ENCODE assay signal across 1 cellular context in the genomic region with DNA sequence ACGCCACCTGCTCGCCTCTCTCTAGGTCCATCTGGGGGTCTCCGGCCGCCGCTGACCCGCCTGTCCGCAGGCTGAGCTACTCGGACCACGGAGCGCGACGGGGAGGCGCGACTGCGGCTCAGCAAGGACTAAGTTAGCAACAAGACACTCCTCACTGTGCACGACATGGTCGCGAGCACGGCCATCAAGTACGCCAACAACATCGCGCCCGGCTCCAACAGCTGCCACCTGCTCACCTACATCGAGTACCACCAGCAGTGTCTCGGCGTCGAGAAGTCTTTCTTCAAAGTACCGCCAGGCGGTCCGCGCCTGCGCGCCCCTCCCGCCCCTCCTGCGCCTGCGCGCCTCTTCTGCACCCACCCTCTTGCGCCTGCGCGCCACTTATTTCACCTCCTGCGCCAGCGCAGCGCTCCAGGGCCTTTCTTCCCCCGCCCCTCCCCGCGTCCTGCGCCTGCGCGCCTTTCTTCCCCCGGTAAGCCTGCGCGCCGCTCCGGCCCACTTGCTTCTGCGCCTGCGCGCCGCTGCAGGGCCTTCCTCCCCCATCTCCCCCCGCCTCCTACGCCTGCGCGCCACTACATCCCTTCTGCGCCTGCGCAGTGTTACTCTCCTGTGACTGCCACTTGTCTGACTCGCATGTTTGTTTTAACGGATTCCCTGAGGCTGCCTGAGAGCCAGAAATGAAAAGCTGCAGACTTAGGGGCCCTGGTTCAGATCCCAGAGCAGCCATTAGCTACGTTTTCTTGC.
TF ChIP-seq lines count a peak whose summit lies in the region.

No MANE protein-coding gene starts in this region.

TF ChIP-seq in SK-N-SH, 30 proteins besides CTCF, POLR2A, EP300 and RAD21 (continued from another document):
- TF ChIP-seq POLR2AphosphoS5 (IDR thresholded peaks at IDR 0.05; ENCODE audit: low read depth, low read length) (peak; percentile 72), CHD2 (IDR thresholded peaks at IDR 0.05; ENCODE audit: low read length, partially characterized antibody) (peak; percentile 6), EZH2phosphoT487 (IDR thresholded peaks at IDR 0.05; ENCODE audit: borderline replicate concordance, low read depth) (no peak), TEAD4 (IDR thresholded peaks at IDR 0.05; ENCODE audit: borderline replicate concordance, insufficient read depth) (no peak), RFX5 (IDR thresholded peaks at IDR 0.05; ENCODE audit: low read length) (no peak), ELF1 (IDR thresholded peaks at IDR 0.05) (no peak), GATA2 (CRISPR knock-in tag; IDR thresholded peaks at IDR 0.05) (no peak), SMC3 (IDR thresholded peaks at IDR 0.05; ENCODE audit: low read depth, low read length) (no peak), RCOR1 (IDR thresholded peaks at IDR 0.05; ENCODE audit: low read length) (no peak), RXRA (IDR thresholded peaks at IDR 0.05; ENCODE audit: borderline replicate concordance, low read depth) (no peak), NRF1 (IDR thresholded peaks at IDR 0.05; ENCODE audit: low read depth, low read length) (peak; percentile 99), GABPA (IDR thresholded peaks at IDR 0.05; ENCODE audit: low read depth) (no peak), MEF2A (IDR thresholded peaks at IDR 0.05; ENCODE audit: borderline replicate concordance, low read depth) (no peak)
- TF ChIP-seq, protein P1, sequence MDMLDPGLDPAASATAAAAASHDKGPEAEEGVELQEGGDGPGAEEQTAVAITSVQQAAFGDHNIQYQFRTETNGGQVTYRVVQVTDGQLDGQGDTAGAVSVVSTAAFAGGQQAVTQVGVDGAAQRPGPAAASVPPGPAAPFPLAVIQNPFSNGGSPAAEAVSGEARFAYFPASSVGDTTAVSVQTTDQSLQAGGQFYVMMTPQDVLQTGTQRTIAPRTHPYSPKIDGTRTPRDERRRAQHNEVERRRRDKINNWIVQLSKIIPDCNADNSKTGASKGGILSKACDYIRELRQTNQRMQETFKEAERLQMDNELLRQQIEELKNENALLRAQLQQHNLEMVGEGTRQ (IDR thresholded peaks at IDR 0.05; ENCODE audit: borderline replicate concordance, low read depth, low read length) = no peak
- TF ChIP-seq, protein P2, sequence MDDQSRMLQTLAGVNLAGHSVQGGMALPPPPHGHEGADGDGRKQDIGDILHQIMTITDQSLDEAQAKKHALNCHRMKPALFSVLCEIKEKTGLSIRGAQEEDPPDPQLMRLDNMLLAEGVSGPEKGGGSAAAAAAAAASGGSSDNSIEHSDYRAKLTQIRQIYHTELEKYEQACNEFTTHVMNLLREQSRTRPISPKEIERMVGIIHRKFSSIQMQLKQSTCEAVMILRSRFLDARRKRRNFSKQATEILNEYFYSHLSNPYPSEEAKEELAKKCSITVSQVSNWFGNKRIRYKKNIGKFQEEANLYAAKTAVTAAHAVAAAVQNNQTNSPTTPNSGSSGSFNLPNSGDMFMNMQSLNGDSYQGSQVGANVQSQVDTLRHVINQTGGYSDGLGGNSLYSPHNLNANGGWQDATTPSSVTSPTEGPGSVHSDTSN (IDR thresholded peaks at IDR 0.05) = no peak
- TF ChIP-seq, protein P3, sequence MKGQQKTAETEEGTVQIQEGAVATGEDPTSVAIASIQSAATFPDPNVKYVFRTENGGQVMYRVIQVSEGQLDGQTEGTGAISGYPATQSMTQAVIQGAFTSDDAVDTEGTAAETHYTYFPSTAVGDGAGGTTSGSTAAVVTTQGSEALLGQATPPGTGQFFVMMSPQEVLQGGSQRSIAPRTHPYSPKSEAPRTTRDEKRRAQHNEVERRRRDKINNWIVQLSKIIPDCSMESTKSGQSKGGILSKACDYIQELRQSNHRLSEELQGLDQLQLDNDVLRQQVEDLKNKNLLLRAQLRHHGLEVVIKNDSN (IDR thresholded peaks at IDR 0.05; ENCODE audit: borderline replicate concordance, low read depth) = no peak
- TF ChIP-seq, protein P4, sequence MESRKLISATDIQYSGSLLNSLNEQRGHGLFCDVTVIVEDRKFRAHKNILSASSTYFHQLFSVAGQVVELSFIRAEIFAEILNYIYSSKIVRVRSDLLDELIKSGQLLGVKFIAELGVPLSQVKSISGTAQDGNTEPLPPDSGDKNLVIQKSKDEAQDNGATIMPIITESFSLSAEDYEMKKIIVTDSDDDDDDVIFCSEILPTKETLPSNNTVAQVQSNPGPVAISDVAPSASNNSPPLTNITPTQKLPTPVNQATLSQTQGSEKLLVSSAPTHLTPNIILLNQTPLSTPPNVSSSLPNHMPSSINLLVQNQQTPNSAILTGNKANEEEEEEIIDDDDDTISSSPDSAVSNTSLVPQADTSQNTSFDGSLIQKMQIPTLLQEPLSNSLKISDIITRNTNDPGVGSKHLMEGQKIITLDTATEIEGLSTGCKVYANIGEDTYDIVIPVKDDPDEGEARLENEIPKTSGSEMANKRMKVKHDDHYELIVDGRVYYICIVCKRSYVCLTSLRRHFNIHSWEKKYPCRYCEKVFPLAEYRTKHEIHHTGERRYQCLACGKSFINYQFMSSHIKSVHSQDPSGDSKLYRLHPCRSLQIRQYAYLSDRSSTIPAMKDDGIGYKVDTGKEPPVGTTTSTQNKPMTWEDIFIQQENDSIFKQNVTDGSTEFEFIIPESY (IDR thresholded peaks at IDR 0.05; ENCODE audit: borderline replicate concordance, low read depth) = no peak
